8 cellular contexts compared by ENCODE assay signal in the genomic region with DNA sequence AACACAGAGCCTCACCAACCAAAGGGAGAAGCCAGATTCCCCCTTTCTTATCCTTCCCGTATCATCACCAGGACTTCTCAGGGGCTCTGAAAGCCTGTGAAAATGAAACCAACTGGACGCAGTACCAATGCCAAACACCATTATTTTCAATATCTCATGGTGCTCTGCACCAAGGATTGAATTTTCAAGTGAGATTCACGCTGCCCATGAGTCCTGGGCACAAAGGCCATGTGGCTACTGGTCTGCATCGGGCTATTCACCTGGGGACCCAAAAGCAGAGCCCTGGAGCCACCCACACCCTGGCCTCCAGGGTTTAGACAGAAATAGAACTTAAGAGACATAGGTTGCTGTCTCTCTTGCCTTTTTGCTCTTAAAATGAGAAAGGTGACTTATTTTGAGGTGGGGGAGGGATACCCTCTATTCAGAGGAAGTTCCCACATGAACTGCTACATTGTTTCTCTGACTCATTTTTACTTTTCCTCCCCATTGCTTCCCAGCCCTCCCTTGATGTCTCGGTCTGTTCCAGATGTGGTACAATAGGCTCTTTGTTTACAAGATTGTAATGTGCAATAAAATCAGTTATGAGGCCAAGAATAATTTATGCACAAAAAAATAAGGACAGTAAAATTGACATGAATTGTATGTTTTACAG. TPM values are rescaled to one million over a fixed set of nuclear protein-coding genes. Genes with fewer than 3 reads are reported as not detected.
A peak's percentile ranks its signal among the peaks of the same experiment; 100 is the strongest.
DNase-seq lines count a peak whose midpoint lies in the region; ATAC-seq and TF ChIP-seq lines count a peak whose summit lies in the region.

No MANE protein-coding gene starts in this region.

- no peaks in the 10 kb centered on the region for H3K36me3 Mint-ChIP-seq in CD8-positive, alpha-beta T cell

- TF ChIP-seq EP300 in esophagus muscularis mucosa (IDR thresholded peaks at IDR 0.05), result no peak

- H3K27me3 Mint-ChIP-seq in CD8-positive, alpha-beta T cell (ENCODE audit: low read depth), result no peaks in the 10 kb centered on the region

- no peak overlapping the region for H3K27ac ChIP-seq in CD8-positive, alpha-beta T cell (ENCODE audit: low read depth, low read length)
- H3K27ac ChIP-seq in Panc1 (ENCODE audit: low read length) (peak overlapping the region; percentile 96), esophagus muscularis mucosa (replicated peaks in 1 of 4) (peak overlapping the region; percentile 32 to 64 (median 50)), parathyroid adenoma (peak overlapping the region; percentile 49)

- peak overlapping the region; percentile 42 for H2AFZ ChIP-seq in parathyroid adenoma

- CTCF ChIA-PET in CD8-positive, alpha-beta T cell (lab: Charles Lee), result no interaction called here
- CTCF ChIA-PET in Panc1 (lab: Charles Lee), result no interaction called here

- BruUV-seq in Panc1 (replicated peaks; lab: Mats Ljungman, UMichigan), result no TSS peak

- no peak overlapping the region for H3K4me3 Mint-ChIP-seq in CD8-positive, alpha-beta T cell

- no peaks in the 10 kb centered on the region for H3K9me3 Mint-ChIP-seq in CD8-positive, alpha-beta T cell

- H3K4me1 Mint-ChIP-seq in CD8-positive, alpha-beta T cell (ENCODE audit: low read depth), result peaks cover 72% of the 10 kb centered on the region

- peak overlapping the region; percentile 14 for H3K4me2 ChIP-seq in parathyroid adenoma (ENCODE audit: low read length)

- intact Hi-C loops in CD8-positive, alpha-beta T cell (cut with DNase I, micrococcal nuclease), result loop anchor here in 1 of 2 experiments (10.0 kb wide), 1 partner anchor 84 kb away; no protein-coding TSS in a partner anchor
- intact Hi-C loops in Panc1 (cut with micrococcal nuclease; ENCODE audit: unreplicated experiment) (loop anchor here (5.0 to 10.0 kb wide), 2 partner anchors 54 to 156 kb away; a partner anchor contains a TSS), esophagus muscularis mucosa (cut with DNase I) (loop anchor here (5.0 kb wide), 1 partner anchor 44 kb away; no protein-coding TSS in a partner anchor)

- no peaks in the 10 kb centered on the region for H3K36me3 ChIP-seq in CD8-positive, alpha-beta T cell (ENCODE audit: insufficient read depth, low read length)
- no peaks in the 10 kb centered on the region for H3K36me3 ChIP-seq in Panc1 (ENCODE audit: control insufficient read depth, insufficient read depth, low read length)
- H3K36me3 ChIP-seq in esophagus muscularis mucosa, result no peaks in the 10 kb centered on the region
- H3K36me3 ChIP-seq in parathyroid adenoma (ENCODE audit: control insufficient read depth, insufficient read depth, low read length), result no peaks in the 10 kb centered on the region

- DNase-seq in CD8-positive, alpha-beta T cell, result no peak
- no peak for DNase-seq in Panc1 (ENCODE audit: low read depth, low spot score)
- DNase-seq in esophagus muscularis mucosa (ENCODE audit: extremely low spot score), result no peak
- DNase-seq in ACHN, result no peak
- no peak for DNase-seq in NCI-H1092 treated with DMSO at 0.1 percent for 48 hours (lab: John Stamatoyannopoulos, UW)
- DNase-seq in NK-92 (lab: John Stamatoyannopoulos, UW; ENCODE audit: unreplicated experiment), result no peak

- no peaks in the 10 kb centered on the region for H3K9me3 ChIP-seq in CD8-positive, alpha-beta T cell (ENCODE audit: low read length)
- H3K9me3 ChIP-seq in Panc1 (ENCODE audit: control insufficient read depth, insufficient read depth, low read depth, low read length), result no peaks in the 10 kb centered on the region
- H3K9me3 ChIP-seq in esophagus muscularis mucosa, result no peaks in the 10 kb centered on the region
- H3K9me3 ChIP-seq in parathyroid adenoma (ENCODE audit: control insufficient read depth, low read length), result no peaks in the 10 kb centered on the region

- no peak for ATAC-seq in CD8-positive, alpha-beta T cell
- ATAC-seq in Panc1, result peak; percentile 33; the same call in 1 of the 2 replicates
- no peak for ATAC-seq in GM18909 (IDR thresholded peaks at IDR 0.05; ENCODE audit: poor library complexity, unreplicated experiment)

- peaks cover 50% of the 10 kb centered on the region for H3K4me1 ChIP-seq in CD8-positive, alpha-beta T cell (ENCODE audit: insufficient read depth, low read length)
- H3K4me1 ChIP-seq in Panc1 (ENCODE audit: control insufficient read depth, insufficient read depth, low read length) (peaks cover 48% of the 10 kb centered on the region), esophagus muscularis mucosa (peaks cover 59 to 63% (median 60%) of the 10 kb centered on the region in 4 donors), parathyroid adenoma (peaks cover 16% of the 10 kb centered on the region)

- in situ Hi-C loops in Panc1 (cut with HindIII; ENCODE audit: low pct_unique_long_range_greater_than_20kb, low sequenced_read_pairs), result no loop called here
- in situ Hi-C loops in ACHN (cut with HindIII; ENCODE audit: low pct_ligation_motif_present, low pct_unique_long_range_greater_than_20kb, low sequenced_read_pairs), result no loop called here

- H3K79me2 ChIP-seq in parathyroid adenoma, result no peaks in the 10 kb centered on the region

- peak overlapping the region; percentile 16 for H3K27ac Mint-ChIP-seq in CD8-positive, alpha-beta T cell

- POLR2A ChIA-PET in CD8-positive, alpha-beta T cell (lab: Charles Lee), result no interaction called here
- POLR2A ChIA-PET in Panc1 (lab: Charles Lee), result interaction anchor here (0.7 to 1.3 kb wide), 2 partner anchors 7 to 37 kb away, joined by 4 to 7 read pairs; no protein-coding TSS in a partner anchor

- no peaks in the 10 kb centered on the region for H3K27me3 ChIP-seq in CD8-positive, alpha-beta T cell (ENCODE audit: insufficient read depth, low read length)
- no peaks in the 10 kb centered on the region for H3K27me3 ChIP-seq in Panc1 (ENCODE audit: control insufficient read depth, insufficient read depth, low read length)
- H3K27me3 ChIP-seq in esophagus muscularis mucosa, result no peaks in the 10 kb centered on the region
- no peaks in the 10 kb centered on the region for H3K27me3 ChIP-seq in parathyroid adenoma (ENCODE audit: control insufficient read depth, insufficient read depth, low read length)

- WGBS in esophagus muscularis mucosa, result 61% methylated on average over 5 of the region's 5 CpGs

- no peak overlapping the region for H3K9ac ChIP-seq in parathyroid adenoma

- no peak overlapping the region for H3K4me3 ChIP-seq in CD8-positive, alpha-beta T cell (ENCODE audit: low read depth, low read length)
- H3K4me3 ChIP-seq in Panc1 (ENCODE audit: low read depth in 2 of 2, low read length in 2 of 2) (peak overlapping the region; percentile 17 to 47), esophagus muscularis mucosa (peak overlapping the region; percentile 23 to 48 (median 34)), parathyroid adenoma (ENCODE audit: low read depth, low read length) (no peak overlapping the region)

- no peak for TF ChIP-seq CTCF in CD8-positive, alpha-beta T cell (IDR thresholded peaks at IDR 0.05)
- TF ChIP-seq CTCF in Panc1 (IDR thresholded peaks at IDR 0.05) (no peak), esophagus muscularis mucosa (IDR thresholded peaks at IDR 0.05) (no peak), parathyroid adenoma (IDR thresholded peaks at IDR 0.05) (no peak)

- no peak for TF ChIP-seq POLR2A in esophagus muscularis mucosa (IDR thresholded peaks at IDR 0.05; ENCODE audit: low read depth)

RNA-seq across cellular contexts. Expression of a gene that starts 55.4 kb away (rescaled TPM):
- 1 to 10 TPM; 2.7 TPM for total RNA-seq in CD8-positive, alpha-beta T cell
- total RNA-seq in Panc1 (2021; ENCODE audit: unreplicated experiment), result 7.7 TPM
- polyA plus RNA-seq in Panc1 (2012; ENCODE audit: insufficient read length), result 7.1 TPM
- total RNA-seq in esophagus muscularis mucosa, result 1 to 10 TPM; 5.0 to 8.7 (median 7.1) TPM

Comparison
In these comparisons a context has a peak if more than half of its experiments do, and no peak if none do; other contexts are left out.
1. H3K4me3 ChIP-seq: peak in Panc1 (2 of 2) and esophagus muscularis mucosa (4 of 4); none in CD8-positive, alpha-beta T cell (single experiment) and parathyroid adenoma (single experiment).